ENCODE assay signal across 8 cellular contexts in the genomic region with DNA sequence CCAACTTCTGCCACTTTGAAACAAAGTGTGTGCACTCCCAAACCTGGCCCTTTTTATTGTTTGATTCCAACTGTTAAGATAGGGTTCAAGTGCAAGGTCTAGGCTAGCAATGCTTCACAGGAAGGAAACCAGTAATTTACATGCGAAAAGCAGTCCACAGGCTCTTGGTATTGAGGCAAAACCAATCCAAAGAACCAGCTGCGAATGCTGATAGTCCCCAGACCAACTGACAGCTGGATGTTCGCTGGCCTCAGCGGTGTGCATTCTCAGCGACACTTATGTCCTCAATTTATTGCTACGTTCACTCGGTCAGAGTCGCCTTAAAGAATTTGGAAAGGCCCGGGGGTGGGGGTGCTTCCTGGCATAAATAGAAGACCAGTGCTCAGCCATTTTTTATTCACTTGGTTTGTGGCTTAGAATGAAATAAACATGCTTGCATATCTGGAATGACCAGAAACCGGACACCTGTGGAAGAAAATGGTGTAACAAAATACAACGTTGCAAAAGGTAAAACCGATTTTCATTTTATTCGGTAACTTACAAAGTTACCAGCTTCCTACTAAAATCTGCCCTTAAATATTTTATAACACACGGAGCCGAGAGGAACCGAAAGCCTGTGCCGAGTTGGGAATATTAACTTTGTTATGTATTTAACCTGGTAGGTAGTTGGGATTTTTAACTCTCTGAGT. TPM values are rescaled to one million over a fixed set of nuclear protein-coding genes. Genes with fewer than 3 reads are reported as not detected.
A peak's percentile ranks its signal among the peaks of the same experiment; 100 is the strongest.
DNase-seq lines count a peak whose midpoint lies in the region; ATAC-seq and TF ChIP-seq lines count a peak whose summit lies in the region.

No MANE protein-coding gene starts in this region.

- H3K27me3 Mint-ChIP-seq in T-helper 1 cell treated with Interleukin-12 subunit alpha and Interleukin-12 subunit beta and Interleukin-4 antibody, amounts not matched to agents 30 μg/mL and 1 μg/mL, for 36 hours (ENCODE audit: low read depth): peaks cover 8% of the 10 kb centered on the region
- H3K27me3 Mint-ChIP-seq in endodermal cell (ENCODE audit: insufficient read depth): peaks cover 43% of the 10 kb centered on the region
- H3K27me3 Mint-ChIP-seq in nephron (ENCODE audit: low read depth): peaks cover 41% of the 10 kb centered on the region

- WGBS in endodermal cell (ENCODE audit: insufficient coverage in 1 of 2, insufficient read length in 1 of 2), 2 experiments: 2 to 7% methylated on average over 10 to 17 of the region's 17 CpGs

- peak overlapping the region; percentile 68 for H3K27ac Mint-ChIP-seq in T-helper 1 cell treated with Interleukin-12 subunit alpha and Interleukin-12 subunit beta and Interleukin-4 antibody, amounts not matched to agents 30 μg/mL and 1 μg/mL, for 36 hours
- H3K27ac Mint-ChIP-seq in endodermal cell (peak overlapping the region; percentile 80), nephron (peak overlapping the region; percentile 94 to 98 (median 96))

- peak overlapping the region; percentile 69 for H3K4me2 ChIP-seq in DND-41 (ENCODE audit: insufficient read depth, low read length)

- peaks cover 15% of the 10 kb centered on the region for H3K36me3 ChIP-seq in DND-41 (ENCODE audit: insufficient read depth, low read length)
- no peaks in the 10 kb centered on the region for H3K36me3 ChIP-seq in endodermal cell (ENCODE audit: control insufficient read depth, insufficient read depth, low read length)

- H3K79me2 ChIP-seq in DND-41 (ENCODE audit: insufficient read depth, low read length): peaks cover 56% of the 10 kb centered on the region

- H3K27me3 ChIP-seq in DND-41 (ENCODE audit: insufficient read depth, low read length, poor library complexity) (no peaks in the 10 kb centered on the region), endodermal cell (ENCODE audit: control insufficient read depth, insufficient read depth, low read length, poor library complexity, severe bottlenecking) (peaks cover 55% of the 10 kb centered on the region)

- peaks cover 66% of the 10 kb centered on the region for H3K4me1 ChIP-seq in DND-41 (ENCODE audit: insufficient read depth, low read length)
- H3K4me1 ChIP-seq in endodermal cell (ENCODE audit: control insufficient read depth, insufficient read depth, low read length): no peaks in the 10 kb centered on the region

- peak; percentile 4; the same call in 2 of the 3 replicates for ATAC-seq in DND-41 (ENCODE audit: insufficient read depth, low read depth)
- ATAC-seq in HG02870 (IDR thresholded peaks at IDR 0.05; ENCODE audit: unreplicated experiment): peak; percentile 14
- no peak for ATAC-seq in GM21786 (IDR thresholded peaks at IDR 0.05; ENCODE audit: unreplicated experiment)

- H3K27ac ChIP-seq in DND-41 (ENCODE audit: low read length) (peak overlapping the region; percentile 73), endodermal cell (ENCODE audit: low read depth, low read length) (peak overlapping the region; percentile 53)

- H3K9ac ChIP-seq in DND-41 (ENCODE audit: low read depth, low read length) (peak overlapping the region; percentile 85), endodermal cell (ENCODE audit: extremely low read depth, low read length, poor library complexity, severe bottlenecking) (no peak overlapping the region)

- peak overlapping the region; percentile 58 to 85 for H3K4me3 ChIP-seq in DND-41 (ENCODE audit: low read depth in 1 of 2, low read length in 2 of 2)
- peak overlapping the region; percentile 86 for H3K4me3 ChIP-seq in endodermal cell (ENCODE audit: low read length)

- peak overlapping the region; percentile 59 for H2AFZ ChIP-seq in DND-41 (ENCODE audit: low read depth, low read length)

- peaks cover 3% of the 10 kb centered on the region for H3K36me3 Mint-ChIP-seq in T-helper 1 cell treated with Interleukin-12 subunit alpha and Interleukin-12 subunit beta and Interleukin-4 antibody, amounts not matched to agents 30 μg/mL and 1 μg/mL, for 36 hours (ENCODE audit: low read depth)
- H3K36me3 Mint-ChIP-seq in endodermal cell (ENCODE audit: low read depth) (no peaks in the 10 kb centered on the region), nephron (ENCODE audit: low read depth) (no peaks in the 10 kb centered on the region)

- H4K20me1 ChIP-seq in DND-41 (ENCODE audit: insufficient read depth, low read length): peaks cover 18% of the 10 kb centered on the region

- peak overlapping the region; percentile 76 for H3K4me3 Mint-ChIP-seq in T-helper 1 cell treated with Interleukin-12 subunit alpha and Interleukin-12 subunit beta and Interleukin-4 antibody, amounts not matched to agents 30 μg/mL and 1 μg/mL, for 36 hours
- H3K4me3 Mint-ChIP-seq in endodermal cell (peak overlapping the region; percentile 66), nephron (peak overlapping the region; percentile 83 to 91 (median 84))

- TF ChIP-seq CTCF in DND-41 (IDR thresholded peaks at IDR 0.05; ENCODE audit: borderline replicate concordance, extremely low read depth, low read length, poor library complexity, severe bottlenecking) (no peak), endodermal cell (conservative IDR thresholded peaks at IDR 0.05) (no peak), nephron (IDR thresholded peaks at IDR 0.05; ENCODE audit: unreplicated experiment in 3 of 3) (no peak)

- H3K4me1 Mint-ChIP-seq in T-helper 1 cell treated with Interleukin-12 subunit alpha and Interleukin-12 subunit beta and Interleukin-4 antibody, amounts not matched to agents 30 μg/mL and 1 μg/mL, for 36 hours (ENCODE audit: low read depth): peaks cover 42% of the 10 kb centered on the region
- peaks cover 12% of the 10 kb centered on the region for H3K4me1 Mint-ChIP-seq in endodermal cell
- peaks cover 52% of the 10 kb centered on the region for H3K4me1 Mint-ChIP-seq in nephron

- H3K9me3 Mint-ChIP-seq in T-helper 1 cell treated with Interleukin-12 subunit alpha and Interleukin-12 subunit beta and Interleukin-4 antibody, amounts not matched to agents 30 μg/mL and 1 μg/mL, for 36 hours: no peaks in the 10 kb centered on the region
- H3K9me3 Mint-ChIP-seq in endodermal cell: no peaks in the 10 kb centered on the region
- H3K9me3 Mint-ChIP-seq in nephron: no peaks in the 10 kb centered on the region

- peak; percentile 51 for DNase-seq in DND-41
- peak; percentile 69 for DNase-seq in endodermal cell
- no peak for DNase-seq in effector CD4-positive, alpha-beta T cell
- no peak for DNase-seq in GM03348 (ENCODE audit: low spot score)

- H3K9me3 ChIP-seq in DND-41 (ENCODE audit: insufficient read depth, low read length, severe bottlenecking): no peaks in the 10 kb centered on the region
- no peaks in the 10 kb centered on the region for H3K9me3 ChIP-seq in endodermal cell (ENCODE audit: control insufficient read depth, low read length)

RNA-seq across cellular contexts. Expression of gene CPT1A, which starts 1.6 kb away (rescaled TPM):
- total RNA-seq in endodermal cell: 1 to 10 TPM; 3.3 to 7.3 TPM
- 2.7 TPM for polyA plus RNA-seq in endodermal cell (2013, experiment 1 of 2)
- polyA plus RNA-seq in endodermal cell (2013, experiment 2 of 2): 1.8 TPM

Comparison
In these comparisons a context has a peak if more than half of its experiments do, and no peak if none do; other contexts are left out.
1. DNase-seq: peak in DND-41 (single experiment) and endodermal cell (single experiment); none in effector CD4-positive, alpha-beta T cell (single experiment) and GM03348 (single experiment).
2. Peak in every context shown above with its lines, with median percentiles within 50 percentile points of each other: H3K27ac Mint-ChIP-seq and H3K4me3 Mint-ChIP-seq.